Comparison of ENCODE assay signal across 27 cellular contexts in genomic region chr3:11565492-11565891, GRCh38.
DNase-seq lines count a peak whose midpoint lies in the region; ATAC-seq and TF ChIP-seq lines count a peak whose summit lies in the region.
"Had no signal": no experiment of that assay in that cellular context is flagged by ENCODE, and none has a peak within 500 bp of the region (broad histone marks: within the 10 kb centered on the region; RNA-seq: fewer than 3 reads in every experiment).

No MANE protein-coding gene starts in this region.

- no peaks in the 10 kb centered on the region for H3K9me3 Mint-ChIP-seq in nephron progenitor cell
- H3K9me3 Mint-ChIP-seq: activated naive CD4-positive, alpha-beta T cell treated with anti-CD3 and anti-CD28 coated beads, Interleukin-2, amount 50 U/mL, for 24 hours; GM23338; T-helper 1 cell treated with Interleukin-12 subunit alpha and Interleukin-12 subunit beta and Interleukin-4 antibody, amounts not matched to agents 30 μg/mL and 1 μg/mL, for 36 hours had no signal

- H3K27ac ChIP-seq in dorsolateral prefrontal cortex (peak overlapping the region in 47 of 59 donors; percentile 22 to 98 (median 63)), thoracic aorta (peak overlapping the region; percentile 28 to 98)
- H3K27ac ChIP-seq: A549, parathyroid adenoma, right lobe of liver, upper lobe of left lung had no signal

- peaks cover 32 to 97% of the 10 kb centered on the region in 2 donors for H3K4me1 ChIP-seq in thoracic aorta (ENCODE audit: control insufficient read depth in 1 of 2, low read depth in 2 of 2)
- no peaks in the 10 kb centered on the region for H3K4me1 ChIP-seq in HAP-1
- H3K4me1 ChIP-seq: BE2C, right lobe of liver had no signal

- no peaks in the 10 kb centered on the region for H3K27me3 Mint-ChIP-seq in nephron progenitor cell (ENCODE audit: low read depth, poor library complexity)
- H3K27me3 Mint-ChIP-seq: activated CD4-positive, alpha-beta T cell treated with anti-CD3 and anti-CD28 coated beads for 36 hours; activated naive CD4-positive, alpha-beta T cell treated with anti-CD3 and anti-CD28 coated beads, Interleukin-2, amount 50 U/mL, for 24 hours had no signal

- no peak for TF ChIP-seq CTCF in dorsolateral prefrontal cortex (IDR thresholded peaks at IDR 0.05 in 54 of 56, conservative IDR thresholded peaks at IDR 0.05 in 2 of 56; ENCODE audit: low read depth in 1 of 56, partially characterized antibody in 56 of 56)
- no peak for TF ChIP-seq CTCF in nephron progenitor cell (IDR thresholded peaks at IDR 0.05)
- no peak for TF ChIP-seq CTCF in thoracic aorta (IDR thresholded peaks at IDR 0.05)

- peaks cover 56% of the 10 kb centered on the region for H3K36me3 Mint-ChIP-seq in nephron progenitor cell (ENCODE audit: low read depth)

- ATAC-seq in Right ventricle myocardium superior (ENCODE audit: poor library complexity) = no peak
- ATAC-seq in Right ventricle myocardium inferior = no peak
- no peak for ATAC-seq in thoracic aorta (ENCODE audit: insufficient number of reproducible peaks, low FRiP score, low read depth)
- no peak for ATAC-seq in GM21390 (IDR thresholded peaks at IDR 0.05; ENCODE audit: unreplicated experiment)
- ATAC-seq: A549; activated CD4-positive, alpha-beta T cell treated with anti-CD3 and anti-CD28 coated beads for 36 hours; GM23338; left colon; right lobe of liver had no signal

- no peak overlapping the region for H3K4me3 ChIP-seq in dorsolateral prefrontal cortex
- no peak overlapping the region for H3K4me3 ChIP-seq in thoracic aorta
- H3K4me3 ChIP-seq in HAP-1 = no peak overlapping the region
- H3K4me3 ChIP-seq: A549, GM23338, right lobe of liver, upper lobe of left lung had no signal

- no peak overlapping the region for H3K4me3 Mint-ChIP-seq in nephron progenitor cell
- H3K4me3 Mint-ChIP-seq: activated CD4-positive, alpha-beta T cell treated with anti-CD3 and anti-CD28 coated beads for 36 hours; activated naive CD4-positive, alpha-beta T cell treated with anti-CD3 and anti-CD28 coated beads, Interleukin-2, amount 50 U/mL, for 24 hours; GM23338; T-helper 1 cell treated with Interleukin-12 subunit alpha and Interleukin-12 subunit beta and Interleukin-4 antibody, amounts not matched to agents 30 μg/mL and 1 μg/mL, for 36 hours had no signal

- in situ Hi-C loops in HAP-1 (cut with MboI; ENCODE audit: low sequenced_read_pairs) = no loop called here

- peak; percentile 39 for DNase-seq in Right ventricle myocardium superior
- no peak for DNase-seq in Right ventricle myocardium inferior (ENCODE audit: missing footprints)
- no peak for DNase-seq in dorsolateral prefrontal cortex
- no peak for DNase-seq in nephron progenitor cell
- DNase-seq in thoracic aorta (ENCODE audit: low spot score) = no peak
- no peak for DNase-seq in AG08395 (ENCODE audit: low spot score)
- DNase-seq in HAP-1 (ENCODE audit: low spot score in 2 of 2) = no peak
- DNase-seq: activated CD4-positive, alpha-beta T cell treated with anti-CD3 and anti-CD28 coated beads for 36 hours; BE2C; central memory CD4-positive, alpha-beta T cell; COR-L47; DMS79; GF-D8; left colon; mesendoderm; NCI-H1694; NCI-H2171; NCI-H510A treated with DMSO at 0.1 percent for 48 hours; NK-92 treated with Interleukin-12 subunit alpha and Interleukin-12 subunit beta, amount 100 ng/mL, for 24 hours; right lobe of liver had no signal

- H3K9me3 ChIP-seq in thoracic aorta (no peaks in the 10 kb centered on the region), HAP-1 (no peaks in the 10 kb centered on the region)
- H3K9me3 ChIP-seq: A549, BE2C, right lobe of liver, upper lobe of left lung had no signal

- H3K27me3 ChIP-seq in dorsolateral prefrontal cortex (no peaks in the 10 kb centered on the region), thoracic aorta (replicated peaks; ENCODE audit: insufficient read depth) (no peaks in the 10 kb centered on the region), HAP-1 (ENCODE audit: low read depth) (no peaks in the 10 kb centered on the region)
- H3K27me3 ChIP-seq: BE2C, right lobe of liver, upper lobe of left lung had no signal

- H3K36me3 ChIP-seq in thoracic aorta (peaks cover 11% of the 10 kb centered on the region), HAP-1 (replicated peaks) (no peaks in the 10 kb centered on the region; the same call in none of the 2 replicates)
- H3K36me3 ChIP-seq: BE2C had no signal

- intact Hi-C loops in Right ventricle myocardium superior (cut with DNase I) = no loop called here
- intact Hi-C loops in Right ventricle myocardium inferior (cut with DNase I) = loop anchor here (5.0 to 10.0 kb wide), 2 partner anchors 77 to 181 kb away; partner anchors contain the start of gene VGLL4
- intact Hi-C loops in dorsolateral prefrontal cortex (cut with DNase I) = loop anchor here in 1 of 2 donors (10.0 kb wide), 1 partner anchor 111 kb away; no protein-coding TSS in a partner anchor

- peak overlapping the region; percentile 86 for H3K27ac Mint-ChIP-seq in nephron progenitor cell
- H3K27ac Mint-ChIP-seq: activated CD4-positive, alpha-beta T cell treated with anti-CD3 and anti-CD28 coated beads for 36 hours; activated naive CD4-positive, alpha-beta T cell treated with anti-CD3 and anti-CD28 coated beads, Interleukin-2, amount 50 U/mL, for 24 hours; GM23338; T-helper 1 cell treated with Interleukin-12 subunit alpha and Interleukin-12 subunit beta and Interleukin-4 antibody, amounts not matched to agents 30 μg/mL and 1 μg/mL, for 36 hours had no signal

- H3K4me1 Mint-ChIP-seq in nephron progenitor cell = peaks cover 62% of the 10 kb centered on the region
- H3K4me1 Mint-ChIP-seq: activated naive CD4-positive, alpha-beta T cell treated with anti-CD3 and anti-CD28 coated beads, Interleukin-2, amount 50 U/mL, for 24 hours had no signal
